9 cellular contexts compared by ENCODE assay signal in genomic region chr11:93570759-93571413, GRCh38. TPM values are rescaled to one million over a fixed set of nuclear protein-coding genes. Genes with fewer than 3 reads are reported as not detected.
DNase-seq lines count a peak whose midpoint lies in the region; ATAC-seq lines count a peak whose summit lies in the region.
"Had no signal": no experiment of that assay in that cellular context is flagged by ENCODE, and none has a peak within 500 bp of the region (broad histone marks: within the 10 kb centered on the region; RNA-seq: fewer than 3 reads in every experiment).

No MANE protein-coding gene starts in this region.

- ATAC-seq in left cardiac atrium (peak; percentile 69 to 71), HG03442 (IDR thresholded peaks at IDR 0.05; ENCODE audit: unreplicated experiment) (no peak), HG03342 (IDR thresholded peaks at IDR 0.05; ENCODE audit: unreplicated experiment) (no peak)

- intact Hi-C loops in left cardiac atrium (cut with DNase I) = no loop called here

- DNase-seq in NCI-H1417 (lab: John Stamatoyannopoulos, UW) (peak in 2 of 3 experiments; percentile 32 to 51), NCI-H1417 treated with DMSO at 0.1 percent for 48 hours (lab: John Stamatoyannopoulos, UW) (no peak), SW480 (ENCODE audit: low spot score) (peak; percentile 62), left cardiac atrium (peak; percentile 29), stromal cell of bone marrow (ENCODE audit: low read depth) (peak; percentile 59), NCI-H345 (lab: John Stamatoyannopoulos, UW) (no peak)
- DNase-seq: NCI-H146 had no signal

RNA-seq across cellular contexts. Expression of gene SMCO4, which starts 27.7 kb away (rescaled TPM):
- total RNA-seq in left cardiac atrium = 10 to 100 TPM; 35.9 to 40.7 TPM

Comparison
In these comparisons a context has a peak if more than half of its experiments do, and no peak if none do; other contexts are left out.
1. DNase-seq: peak in NCI-H1417 (2 of 3), SW480 (single experiment), left cardiac atrium (single experiment) and stromal cell of bone marrow (single experiment); none in NCI-H1417 treated with DMSO at 0.1 percent for 48 hours (single experiment) and NCI-H345 (single experiment).
2. ATAC-seq: peak in left cardiac atrium (2 of 2); none in HG03442 (single experiment) and HG03342 (single experiment).